ENCODE assay signal across 13 cellular contexts in genomic region chr1:205441716-205442050, GRCh38. TPM values are rescaled to one million over a fixed set of nuclear protein-coding genes. Genes with fewer than 3 reads are reported as not detected.
DNase-seq lines count a peak whose midpoint lies in the region; TF ChIP-seq lines count a peak whose summit lies in the region.
"Had no signal": no experiment of that assay in that cellular context is flagged by ENCODE, and none has a peak within 500 bp of the region (broad histone marks: within the 10 kb centered on the region; RNA-seq: fewer than 3 reads in every experiment).

No MANE protein-coding gene starts in this region.

- DNase-seq in DMS153 treated with DMSO at 0.1 percent for 48 hours (lab: John Stamatoyannopoulos, UW; ENCODE audit: unreplicated experiment) = peak; percentile 49
- no peak for DNase-seq in DMS153 (lab: John Stamatoyannopoulos, UW)
- no peak for DNase-seq in RWPE1 (ENCODE audit: low spot score)
- DNase-seq in endodermal cell = peak; percentile 72
- DNase-seq in osteoblast (ENCODE audit: insufficient read length, low spot score, missing footprints) = peak; percentile 47
- no peak for DNase-seq in SJCRH30
- no peak for DNase-seq in Kasumi-1 (lab: John Stamatoyannopoulos, UW)
- no peak for DNase-seq in NK-92 (lab: John Stamatoyannopoulos, UW; ENCODE audit: unreplicated experiment)

- POLR2A ChIA-PET in RWPE1 (lab: Yijun Ruan, JAX; ENCODE audit: low non-redundant PET) = interaction anchor here (0.5 kb wide), 1 partner anchor 35 kb away, joined by 3 read pairs; no protein-coding TSS in a partner anchor

- H3K4me3 ChIP-seq in endodermal cell (ENCODE audit: low read length) (no peak overlapping the region), osteoblast (ENCODE audit: insufficient read depth, low read length) (no peak overlapping the region), SJCRH30 (no peak overlapping the region)
- H3K4me3 ChIP-seq: suprapubic skin had no signal

- no peak overlapping the region for H2AFZ ChIP-seq in osteoblast (ENCODE audit: low read length)

- H3K27me3 Mint-ChIP-seq in endodermal cell (ENCODE audit: insufficient read depth) = peaks cover 5% of the 10 kb centered on the region

- H3K27ac ChIP-seq in RWPE1 = peak overlapping the region; percentile 85
- H3K27ac ChIP-seq in endodermal cell (ENCODE audit: low read depth, low read length) = peak overlapping the region; percentile 63
- H3K27ac ChIP-seq in osteoblast (ENCODE audit: low read depth, low read length) = no peak overlapping the region
- H3K27ac ChIP-seq in SJCRH30 = no peak overlapping the region; the same call in 1 of the 2 replicates
- H3K27ac ChIP-seq: 22Rv1, suprapubic skin had no signal

- CTCF ChIA-PET in RWPE1 (lab: Yijun Ruan, JAX) = interaction anchor here (0.5 to 3.8 kb wide), 12 partner anchors 8 to 270 kb away, joined by 3 to 26 read pairs (median 4); no protein-coding TSS in a partner anchor

- H3K36me3 Mint-ChIP-seq in endodermal cell (ENCODE audit: low read depth) = no peaks in the 10 kb centered on the region

- H3K27me3 ChIP-seq in endodermal cell (ENCODE audit: control insufficient read depth, insufficient read depth, low read length, poor library complexity, severe bottlenecking) = no peaks in the 10 kb centered on the region
- H3K27me3 ChIP-seq in osteoblast (ENCODE audit: insufficient read depth, low read length) = peaks cover 57% of the 10 kb centered on the region
- H3K27me3 ChIP-seq in SJCRH30 = no peaks in the 10 kb centered on the region

- no peaks in the 10 kb centered on the region for H3K9me3 Mint-ChIP-seq in endodermal cell

- H3K36me3 ChIP-seq in endodermal cell (ENCODE audit: control insufficient read depth, insufficient read depth, low read length) (no peaks in the 10 kb centered on the region), osteoblast (ENCODE audit: insufficient read depth, low read length) (no peaks in the 10 kb centered on the region), SJCRH30 (no peaks in the 10 kb centered on the region)
- H3K36me3 ChIP-seq: gastroesophageal sphincter, suprapubic skin had no signal

- WGBS in endodermal cell (ENCODE audit: insufficient coverage in 1 of 2, insufficient read length in 1 of 2), 2 experiments = 79 to 82% methylated on average over 3 of the region's 3 CpGs

- H3K79me2 ChIP-seq in osteoblast (ENCODE audit: insufficient read depth, low read length) = no peaks in the 10 kb centered on the region

- H3K4me2 ChIP-seq in osteoblast (ENCODE audit: insufficient read depth, low read length) = no peak overlapping the region

- peaks cover 67% of the 10 kb centered on the region for H3K4me1 Mint-ChIP-seq in endodermal cell

- TF ChIP-seq CTCF in RWPE1 (conservative IDR thresholded peaks at IDR 0.05; ENCODE audit: low read depth) (no peak), endodermal cell (conservative IDR thresholded peaks at IDR 0.05) (no peak), osteoblast (IDR thresholded peaks at IDR 0.05; ENCODE audit: extremely low read depth, low read depth, low read length) (no peak)

- H3K4me1 ChIP-seq in endodermal cell (ENCODE audit: control insufficient read depth, insufficient read depth, low read length) = peaks cover 40% of the 10 kb centered on the region
- H3K4me1 ChIP-seq in osteoblast (ENCODE audit: insufficient read depth, low read length) = no peaks in the 10 kb centered on the region
- peaks cover 85% of the 10 kb centered on the region for H3K4me1 ChIP-seq in SJCRH30

- H4K20me1 ChIP-seq in osteoblast (ENCODE audit: insufficient read depth, low read length) = peaks cover 6% of the 10 kb centered on the region

- peak overlapping the region; percentile 93 for H3K27ac Mint-ChIP-seq in endodermal cell

- H3K9me3 ChIP-seq in endodermal cell (ENCODE audit: control insufficient read depth, low read length) = no peaks in the 10 kb centered on the region
- H3K9me3 ChIP-seq in osteoblast (ENCODE audit: low read depth, low read length) = no peaks in the 10 kb centered on the region
- H3K9me3 ChIP-seq in SJCRH30 (replicated peaks) = no peaks in the 10 kb centered on the region
- H3K9me3 ChIP-seq: gastroesophageal sphincter, suprapubic skin had no signal

- no peak overlapping the region for H3K9ac ChIP-seq in endodermal cell (ENCODE audit: extremely low read depth, low read length, poor library complexity, severe bottlenecking)

- H3K4me3 Mint-ChIP-seq in endodermal cell = peak overlapping the region; percentile 5

RNA-seq across cellular contexts. Expression of gene BLACAT1, which starts 14.2 kb away (rescaled TPM):
- total RNA-seq in endodermal cell = 1 to 10 TPM; 7.4 to 7.6 TPM
- polyA plus RNA-seq in endodermal cell (2013, experiment 1 of 2) = 9.3 TPM
- 9.8 TPM for polyA plus RNA-seq in endodermal cell (2013, experiment 2 of 2)
- not detected in 2 replicates for total RNA-seq in osteoblast
- total RNA-seq in SJCRH30 (2014; rRNA removed; shearing (Covaris generic)) = 1.1 and 1.4 TPM in 2 replicates
- total RNA-seq: gastroesophageal sphincter, mononuclear cell, RPMI7951, suprapubic skin had no signal

RNA-seq across cellular contexts. Expression of gene LEMD1, which starts 19.8 kb away (rescaled TPM):
- total RNA-seq in endodermal cell (10 to 100 TPM; 13.5 to 16.7 TPM), osteoblast (not detected in 2 replicates)
- 20.5 TPM for polyA plus RNA-seq in endodermal cell (2013, experiment 1 of 2)
- 20.2 TPM for polyA plus RNA-seq in endodermal cell (2013, experiment 2 of 2)
- 1.5 and 1.7 TPM in 2 replicates for total RNA-seq in SJCRH30 (2014; rRNA removed; shearing (Covaris generic))
- total RNA-seq: gastroesophageal sphincter, RPMI7951 had no signal

Comparison
In these comparisons a context has a peak if more than half of its experiments do, and no peak if none do; other contexts are left out.
1. DNase-seq: peak in DMS153 treated with DMSO at 0.1 percent for 48 hours (single experiment), endodermal cell (single experiment) and osteoblast (single experiment); none in DMS153 (single experiment), RWPE1 (single experiment), SJCRH30 (0 of 2), Kasumi-1 (0 of 2) and NK-92 (single experiment).
2. H3K27ac ChIP-seq: peak in RWPE1 (single experiment) and endodermal cell (single experiment); none in osteoblast (single experiment) and SJCRH30 (single experiment).